ENCODE assay signal across 13 cellular contexts in the genomic region with DNA sequence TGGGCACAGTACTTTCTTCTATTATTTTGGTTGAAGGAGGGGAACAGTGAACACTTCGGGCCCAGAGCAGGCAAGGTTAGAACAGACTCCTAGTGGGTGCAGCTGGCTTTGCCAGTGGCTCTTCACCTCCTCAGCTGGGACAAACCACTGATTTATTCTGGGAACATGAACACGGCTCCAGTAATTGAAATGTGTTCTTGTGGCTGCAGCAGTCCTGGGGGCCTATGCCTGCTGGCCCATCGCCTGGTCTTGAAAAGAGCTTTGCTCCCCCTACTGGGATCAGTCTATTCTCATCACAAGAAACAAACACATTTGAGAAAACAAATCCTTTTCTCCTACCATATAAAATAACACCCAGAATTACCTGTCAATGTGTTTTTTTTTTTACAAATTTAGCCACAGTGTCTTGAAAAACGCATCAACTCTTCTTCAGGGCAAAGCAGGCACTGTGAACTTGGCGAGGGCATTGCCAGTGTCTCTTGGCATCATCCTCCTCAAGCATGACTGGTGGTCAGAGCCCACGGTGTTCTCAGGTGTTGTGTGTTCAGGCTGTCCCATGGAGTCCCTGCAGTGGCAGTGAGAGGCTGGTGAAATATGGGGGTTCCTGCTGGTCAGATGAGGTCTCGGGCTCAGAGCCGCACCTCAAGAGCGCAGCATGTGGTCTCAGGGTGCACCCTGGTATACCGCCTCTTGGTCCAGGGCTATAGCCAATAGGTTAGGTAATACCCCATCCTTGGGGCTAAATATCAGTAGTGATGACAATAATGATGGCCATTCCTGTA. TPM values are rescaled to one million over a fixed set of nuclear protein-coding genes. Genes with fewer than 3 reads are reported as not detected.
DNase-seq lines count a peak whose midpoint lies in the region; ATAC-seq and TF ChIP-seq lines count a peak whose summit lies in the region.
"Had no signal": no experiment of that assay in that cellular context is flagged by ENCODE, and none has a peak within 500 bp of the region (broad histone marks: within the 10 kb centered on the region; RNA-seq: fewer than 3 reads in every experiment).

No MANE protein-coding gene starts in this region.

- no peaks in the 10 kb centered on the region for H3K9me3 ChIP-seq in thyroid gland
- H3K9me3 ChIP-seq: lower lobe of right lung, prostate gland, tibial nerve had no signal

- H3K4me1 ChIP-seq in thyroid gland, result no peaks in the 10 kb centered on the region
- H3K4me1 ChIP-seq: lower lobe of right lung, prostate gland had no signal

- CTCF ChIA-PET in activated CD8-positive, alpha-beta memory T cell treated with anti-CD3 and anti-CD28 coated beads, Interleukin-2, amount 10 ng/mL, durations not matched to agents 7 days and 5 days (lab: Charles Lee), result no interaction called here
- CTCF ChIA-PET in activated CD4-positive, alpha-beta T cell treated with anti-CD3 and anti-CD28 coated beads, Interleukin-2, amount 10 ng/mL, durations not matched to agents 7 days and 5 days (lab: Charles Lee), result no interaction called here

- H3K4me3 ChIP-seq in thyroid gland (replicated peaks in 1 of 3), result no peak overlapping the region
- H3K4me3 ChIP-seq: lower lobe of right lung, prostate gland, tibial nerve had no signal

- POLR2A ChIA-PET in activated CD4-positive, alpha-beta T cell treated with anti-CD3 and anti-CD28 coated beads, Interleukin-2, amount 10 ng/mL, durations not matched to agents 7 days and 5 days (lab: Charles Lee), result no interaction called here

- no peak for ATAC-seq in activated CD8-positive, alpha-beta memory T cell treated with anti-CD3 and anti-CD28 coated beads, Interleukin-2, amount 10 ng/mL, durations not matched to agents 7 days and 5 days
- ATAC-seq: lower lobe of right lung had no signal

- WGBS in thyroid gland, 2 donors, result 83 to 89% methylated on average over 10 of the region's 10 CpGs

- H3K4me1 Mint-ChIP-seq in activated CD8-positive, alpha-beta memory T cell treated with anti-CD3 and anti-CD28 coated beads, Interleukin-2, amount 10 ng/mL, durations not matched to agents 7 days and 5 days, result no peaks in the 10 kb centered on the region
- peaks cover 11% of the 10 kb centered on the region for H3K4me1 Mint-ChIP-seq in activated CD4-positive, alpha-beta T cell treated with anti-CD3 and anti-CD28 coated beads, Interleukin-2, amount 10 ng/mL, durations not matched to agents 7 days and 5 days

- H3K9me3 Mint-ChIP-seq in activated CD8-positive, alpha-beta memory T cell treated with anti-CD3 and anti-CD28 coated beads, Interleukin-2, amount 10 ng/mL, durations not matched to agents 7 days and 5 days (ENCODE audit: low read depth), result no peaks in the 10 kb centered on the region
- H3K9me3 Mint-ChIP-seq in activated CD4-positive, alpha-beta T cell treated with anti-CD3 and anti-CD28 coated beads, Interleukin-2, amount 10 ng/mL, durations not matched to agents 7 days and 5 days, result peaks cover 1% of the 10 kb centered on the region
- H3K9me3 Mint-ChIP-seq: activated T-helper 1 cell treated with anti-CD3 and anti-CD28 coated beads, Interleukin-12 subunit alpha, Interleukin-12 subunit beta, Interleukin-2, Interleukin-4 antibody, amounts not matched to agents 30 ng/mL and 10 ng/mL and 1 ng/mL, durations not matched to agents 14 hours and 24 hours and 36 hours had no signal

- no peak overlapping the region for H3K27ac Mint-ChIP-seq in activated CD8-positive, alpha-beta memory T cell treated with anti-CD3 and anti-CD28 coated beads, Interleukin-2, amount 10 ng/mL, durations not matched to agents 7 days and 5 days
- no peak overlapping the region for H3K27ac Mint-ChIP-seq in activated CD4-positive, alpha-beta T cell treated with anti-CD3 and anti-CD28 coated beads, Interleukin-2, amount 10 ng/mL, durations not matched to agents 7 days and 5 days
- H3K27ac Mint-ChIP-seq: activated T-helper 1 cell treated with anti-CD3 and anti-CD28 coated beads, Interleukin-12 subunit alpha, Interleukin-12 subunit beta, Interleukin-2, Interleukin-4 antibody, amounts not matched to agents 30 ng/mL and 10 ng/mL and 1 ng/mL, durations not matched to agents 14 hours and 24 hours and 36 hours had no signal

- intact Hi-C loops in thyroid gland (cut with DNase I), result no loop called here

- no peak overlapping the region for H3K4me3 Mint-ChIP-seq in activated CD8-positive, alpha-beta memory T cell treated with anti-CD3 and anti-CD28 coated beads, Interleukin-2, amount 10 ng/mL, durations not matched to agents 7 days and 5 days
- H3K4me3 Mint-ChIP-seq in activated CD4-positive, alpha-beta T cell treated with anti-CD3 and anti-CD28 coated beads, Interleukin-2, amount 10 ng/mL, durations not matched to agents 7 days and 5 days, result no peak overlapping the region
- H3K4me3 Mint-ChIP-seq: activated T-helper 1 cell treated with anti-CD3 and anti-CD28 coated beads, Interleukin-12 subunit alpha, Interleukin-12 subunit beta, Interleukin-2, Interleukin-4 antibody, amounts not matched to agents 30 ng/mL and 10 ng/mL and 1 ng/mL, durations not matched to agents 14 hours and 24 hours and 36 hours had no signal

- H3K36me3 Mint-ChIP-seq in activated CD8-positive, alpha-beta memory T cell treated with anti-CD3 and anti-CD28 coated beads, Interleukin-2, amount 10 ng/mL, durations not matched to agents 7 days and 5 days, result peaks cover 19% of the 10 kb centered on the region
- peaks cover 75% of the 10 kb centered on the region for H3K36me3 Mint-ChIP-seq in activated CD4-positive, alpha-beta T cell treated with anti-CD3 and anti-CD28 coated beads, Interleukin-2, amount 10 ng/mL, durations not matched to agents 7 days and 5 days (ENCODE audit: low read depth)

- H3K27ac ChIP-seq in caudate nucleus (ENCODE audit: low read depth, low read length) (peak overlapping the region; percentile 75), thyroid gland (no peak overlapping the region)
- H3K27ac ChIP-seq: lower lobe of right lung, prostate gland, tibial nerve had no signal

- H3K27me3 ChIP-seq in thyroid gland, result no peaks in the 10 kb centered on the region
- H3K27me3 ChIP-seq: tibial nerve had no signal

- H3K27me3 Mint-ChIP-seq in activated CD8-positive, alpha-beta memory T cell treated with anti-CD3 and anti-CD28 coated beads, Interleukin-2, amount 10 ng/mL, durations not matched to agents 7 days and 5 days, result no peaks in the 10 kb centered on the region
- no peaks in the 10 kb centered on the region for H3K27me3 Mint-ChIP-seq in activated CD4-positive, alpha-beta T cell treated with anti-CD3 and anti-CD28 coated beads, Interleukin-2, amount 10 ng/mL, durations not matched to agents 7 days and 5 days

- no peaks in the 10 kb centered on the region for H3K36me3 ChIP-seq in thyroid gland
- H3K36me3 ChIP-seq: lower lobe of right lung, prostate gland had no signal

- no peak for TF ChIP-seq POLR2A in thyroid gland (IDR thresholded peaks at IDR 0.05)

- TF ChIP-seq CTCF in thyroid gland (IDR thresholded peaks at IDR 0.05), result no peak

- DNase-seq in activated CD8-positive, alpha-beta memory T cell treated with anti-CD3 and anti-CD28 coated beads, Interleukin-2, amount 10 ng/mL, durations not matched to agents 7 days and 5 days, result peak; percentile 19
- no peak for DNase-seq in activated CD8-positive, alpha-beta memory T cell treated with anti-CD3 and anti-CD28 coated beads, Interleukin-2, amount 50 U/mL, for 48 hours
- DNase-seq in caudate nucleus (lab: John Stamatoyannopoulos, UW) (peak in 31 of 61 donors; percentile 19 to 81 (median 45)), iris pigment epithelial cell (ENCODE audit: low read depth) (peak; percentile 59), thyroid gland (peak; percentile 16 to 21), NCI-H1436 (lab: John Stamatoyannopoulos, UW) (no peak)
- no peak for DNase-seq in activated effector memory CD4-positive, alpha-beta T cell treated with Interleukin-2 at 50 U/mL for 16 hours
- DNase-seq in activated CD4-positive, alpha-beta T cell treated with anti-CD3 and anti-CD28 coated beads, Interleukin-2, amount 10 ng/mL, durations not matched to agents 7 days and 5 days, result no peak
- DNase-seq: activated CD4-positive, CD25-positive, alpha-beta regulatory T cell treated with anti-CD3 and anti-CD28 coated beads, Interleukin-2, amount 50 U/mL, for 72 hours; lower lobe of right lung had no signal

RNA-seq across cellular contexts. Expression of gene RNF144A, which starts 51.3 kb away (rescaled TPM):
- 10 to 100 TPM; 20.0 to 35.5 TPM for total RNA-seq in activated CD8-positive, alpha-beta memory T cell treated with anti-CD3 and anti-CD28 coated beads, Interleukin-2, amount 10 ng/mL, durations not matched to agents 7 days and 5 days
- 10 to 100 TPM in 2 of 4 donors, 1 to 10 TPM in 2; 8.0 to 12.2 (median 10.6) TPM for total RNA-seq in thyroid gland
- 100 to 1,000 TPM in 1 of 2 experiments, 10 to 100 TPM in 1; 89.6 to 101 TPM for total RNA-seq in activated CD4-positive, alpha-beta T cell treated with anti-CD3 and anti-CD28 coated beads, Interleukin-2, amount 10 ng/mL, durations not matched to agents 7 days and 5 days

Comparison
In these comparisons a context has a peak if more than half of its experiments do, and no peak if none do; other contexts are left out.
1. DNase-seq: peak in activated CD8-positive, alpha-beta memory T cell treated with anti-CD3 and anti-CD28 coated beads, Interleukin-2, amount 10 ng/mL, durations not matched to agents 7 days and 5 days (single experiment), caudate nucleus (31 of 61), iris pigment epithelial cell (single experiment) and thyroid gland (2 of 2); none in activated CD8-positive, alpha-beta memory T cell treated with anti-CD3 and anti-CD28 coated beads, Interleukin-2, amount 50 U/mL, for 48 hours (single experiment), NCI-H1436 (single experiment), activated effector memory CD4-positive, alpha-beta T cell treated with Interleukin-2 at 50 U/mL for 16 hours (single experiment) and activated CD4-positive, alpha-beta T cell treated with anti-CD3 and anti-CD28 coated beads, Interleukin-2, amount 10 ng/mL, durations not matched to agents 7 days and 5 days (single experiment).